ENCODE assay signal across 9 cellular contexts in the genomic region with DNA sequence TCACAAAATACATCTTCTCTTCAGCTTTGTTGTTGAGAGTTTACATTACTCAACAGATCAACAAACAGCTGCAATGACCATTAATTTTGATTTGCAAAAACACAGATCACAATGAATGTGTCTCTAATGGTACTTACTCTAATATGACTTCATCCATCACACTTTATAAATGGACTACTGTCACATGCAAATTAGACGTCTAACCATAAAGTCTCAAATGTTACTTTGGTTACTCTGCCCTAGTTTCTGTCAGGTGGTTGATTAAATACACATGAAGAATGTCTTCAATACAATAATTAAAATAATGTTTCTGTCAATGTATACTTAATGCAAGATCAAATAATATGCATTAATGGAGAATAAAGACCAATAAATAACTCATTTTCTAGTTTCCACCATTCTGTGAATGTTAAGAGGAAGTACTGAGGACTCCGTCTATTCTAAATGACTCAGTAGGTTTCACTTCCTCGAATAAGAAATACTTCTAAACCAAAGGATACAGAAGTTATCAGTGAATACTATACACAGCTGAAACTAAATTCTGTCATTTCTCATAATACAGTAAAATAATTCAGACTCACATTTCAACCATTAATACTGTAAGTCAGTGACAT.
A peak's percentile ranks its signal among the peaks of the same experiment; 100 is the strongest.
DNase-seq lines count a peak whose midpoint lies in the region; ATAC-seq and TF ChIP-seq lines count a peak whose summit lies in the region.
"Had no signal": no experiment of that assay in that cellular context is flagged by ENCODE, and none has a peak within 500 bp of the region (broad histone marks: within the 10 kb centered on the region; RNA-seq: fewer than 3 reads in every experiment).

No MANE protein-coding gene starts in this region.

- TF ChIP-seq CTCF in CD8-positive, alpha-beta T cell (IDR thresholded peaks at IDR 0.05), result no peak
- no peak for TF ChIP-seq CTCF in lower leg skin (IDR thresholded peaks at IDR 0.05)
- TF ChIP-seq CTCF in colonic mucosa (IDR thresholded peaks at IDR 0.05), result no peak
- TF ChIP-seq CTCF in stomach (IDR thresholded peaks at IDR 0.05), result no peak

- DNase-seq in CD8-positive, alpha-beta T cell, result no peak
- DNase-seq in activated CD8-positive, alpha-beta T cell treated with anti-CD3 and anti-CD28 coated beads, Interleukin-2, amount 10 ng/mL, durations not matched to agents 7 days and 5 days, result no peak
- no peak for DNase-seq in lower leg skin (ENCODE audit: low spot score in 2 of 2)
- no peak for DNase-seq in colonic mucosa
- no peak for DNase-seq in stomach
- no peak for DNase-seq in NCI-H146 treated with DMSO at 0.1 percent for 48 hours (lab: John Stamatoyannopoulos, UW; ENCODE audit: unreplicated experiment)
- DNase-seq: DND-41 had no signal

- no peak for TF ChIP-seq POLR2A in lower leg skin (IDR thresholded peaks at IDR 0.05)
- no peak for TF ChIP-seq POLR2A in stomach (IDR thresholded peaks at IDR 0.05)

- no peaks in the 10 kb centered on the region for H3K9me3 ChIP-seq in CD8-positive, alpha-beta T cell (ENCODE audit: low read length)
- H3K9me3 ChIP-seq in colonic mucosa, result no peaks in the 10 kb centered on the region
- peaks cover 0 to 13% (median 7%) of the 10 kb centered on the region in 4 donors for H3K9me3 ChIP-seq in stomach

- H3K27me3 ChIP-seq in CD8-positive, alpha-beta T cell (ENCODE audit: insufficient read depth, low read length), result no peaks in the 10 kb centered on the region
- H3K27me3 ChIP-seq in colonic mucosa (no peaks in the 10 kb centered on the region), stomach (no peaks in the 10 kb centered on the region)

- peaks cover 55% of the 10 kb centered on the region for H3K36me3 Mint-ChIP-seq in CD8-positive, alpha-beta T cell
- H3K36me3 Mint-ChIP-seq in activated CD8-positive, alpha-beta T cell treated with anti-CD3 and anti-CD28 coated beads, Interleukin-2, amount 10 ng/mL, durations not matched to agents 7 days and 5 days (ENCODE audit: low read depth), result peaks cover 81% of the 10 kb centered on the region

- peak overlapping the region; percentile 22 for H3K4me3 Mint-ChIP-seq in CD8-positive, alpha-beta T cell
- peak overlapping the region; percentile 40 for H3K4me3 Mint-ChIP-seq in activated CD8-positive, alpha-beta T cell treated with anti-CD3 and anti-CD28 coated beads, Interleukin-2, amount 10 ng/mL, durations not matched to agents 7 days and 5 days

- peaks cover 9% of the 10 kb centered on the region for H3K4me1 ChIP-seq in CD8-positive, alpha-beta T cell (ENCODE audit: insufficient read depth, low read length)
- no peaks in the 10 kb centered on the region for H3K4me1 ChIP-seq in colonic mucosa
- no peaks in the 10 kb centered on the region for H3K4me1 ChIP-seq in stomach

- WGBS in lower leg skin, 2 donors, result 72 to 75% methylated on average over 3 of the region's 3 CpGs
- 57 to 77% (median 74%) methylated on average over 3 of the region's 3 CpGs for WGBS in stomach, 5 donors

- intact Hi-C loops in CD8-positive, alpha-beta T cell (cut with DNase I, micrococcal nuclease), result loop anchor here in 1 of 2 experiments (5.0 kb wide), 1 partner anchor 44 kb away; no protein-coding TSS in a partner anchor
- intact Hi-C loops in lower leg skin (cut with DNase I; ENCODE audit: low total_unique reads), result no loop called here
- intact Hi-C loops in colonic mucosa (cut with DNase I), result no loop called here
- intact Hi-C loops in stomach (cut with DNase I; ENCODE audit: low total_unique reads), result no loop called here

- ATAC-seq in CD8-positive, alpha-beta T cell, result no peak
- ATAC-seq in GM19438 (IDR thresholded peaks at IDR 0.05; ENCODE audit: low read depth, unreplicated experiment), result peak; percentile 99
- ATAC-seq in HG03196 (IDR thresholded peaks at IDR 0.05; ENCODE audit: unreplicated experiment), result peak; percentile 100
- peak; percentile 94 for ATAC-seq in activated CD8-positive, alpha-beta T cell treated with anti-CD3 and anti-CD28 coated beads, Interleukin-2, amount 10 ng/mL, durations not matched to agents 7 days and 5 days

- CTCF ChIA-PET in CD8-positive, alpha-beta T cell (lab: Charles Lee), result no interaction called here
- CTCF ChIA-PET in activated CD8-positive, alpha-beta T cell treated with anti-CD3 and anti-CD28 coated beads, Interleukin-2, amount 10 ng/mL, durations not matched to agents 7 days and 5 days (lab: Charles Lee), result no interaction called here

- no peak for TF ChIP-seq EP300 in stomach (IDR thresholded peaks at IDR 0.05)

- POLR2A ChIA-PET in CD8-positive, alpha-beta T cell (lab: Charles Lee), result no interaction called here
- POLR2A ChIA-PET in activated CD8-positive, alpha-beta T cell treated with anti-CD3 and anti-CD28 coated beads, Interleukin-2, amount 10 ng/mL, durations not matched to agents 7 days and 5 days (lab: Charles Lee), result interaction anchor here (0.6 kb wide), 1 partner anchor 355 kb away, joined by 4 read pairs; no protein-coding TSS in a partner anchor

- no peak overlapping the region for H3K9ac ChIP-seq in colonic mucosa (ENCODE audit: low read depth in 2 of 2, low read length in 2 of 2)

- H3K27ac Mint-ChIP-seq in CD8-positive, alpha-beta T cell, result peak overlapping the region; percentile 53
- H3K27ac Mint-ChIP-seq in activated CD8-positive, alpha-beta T cell treated with anti-CD3 and anti-CD28 coated beads, Interleukin-2, amount 10 ng/mL, durations not matched to agents 7 days and 5 days, result peak overlapping the region; percentile 78

- H3K4me3 ChIP-seq in CD8-positive, alpha-beta T cell (ENCODE audit: low read depth, low read length), result no peak overlapping the region
- no peak overlapping the region for H3K4me3 ChIP-seq in lower leg skin (ENCODE audit: low read depth, poor library complexity, severe bottlenecking)
- H3K4me3 ChIP-seq in colonic mucosa, result no peak overlapping the region
- no peak overlapping the region for H3K4me3 ChIP-seq in stomach

- no peak overlapping the region for H3K27ac ChIP-seq in CD8-positive, alpha-beta T cell (ENCODE audit: low read depth, low read length)
- H3K27ac ChIP-seq in colonic mucosa (no peak overlapping the region), stomach (no peak overlapping the region)

- H3K4me1 Mint-ChIP-seq in CD8-positive, alpha-beta T cell (ENCODE audit: low read depth), result peaks cover 29% of the 10 kb centered on the region
- H3K4me1 Mint-ChIP-seq in activated CD8-positive, alpha-beta T cell treated with anti-CD3 and anti-CD28 coated beads, Interleukin-2, amount 10 ng/mL, durations not matched to agents 7 days and 5 days (ENCODE audit: low read depth), result peaks cover 31% of the 10 kb centered on the region

- H3K9me3 Mint-ChIP-seq in CD8-positive, alpha-beta T cell, result peaks cover 9% of the 10 kb centered on the region
- H3K9me3 Mint-ChIP-seq in activated CD8-positive, alpha-beta T cell treated with anti-CD3 and anti-CD28 coated beads, Interleukin-2, amount 10 ng/mL, durations not matched to agents 7 days and 5 days (ENCODE audit: insufficient read depth), result peaks cover 40% of the 10 kb centered on the region

- no peaks in the 10 kb centered on the region for H3K27me3 Mint-ChIP-seq in CD8-positive, alpha-beta T cell (ENCODE audit: low read depth)
- H3K27me3 Mint-ChIP-seq in activated CD8-positive, alpha-beta T cell treated with anti-CD3 and anti-CD28 coated beads, Interleukin-2, amount 10 ng/mL, durations not matched to agents 7 days and 5 days (ENCODE audit: low read depth), result no peaks in the 10 kb centered on the region

- H3K36me3 ChIP-seq in CD8-positive, alpha-beta T cell (ENCODE audit: insufficient read depth, low read length), result peaks cover 13% of the 10 kb centered on the region
- peaks cover 4% of the 10 kb centered on the region for H3K36me3 ChIP-seq in colonic mucosa
- H3K36me3 ChIP-seq in stomach, result peaks cover 10 to 37% (median 36%) of the 10 kb centered on the region in 4 donors
